Comparison of ENCODE assay signal across 6 cellular contexts in the genomic region with DNA sequence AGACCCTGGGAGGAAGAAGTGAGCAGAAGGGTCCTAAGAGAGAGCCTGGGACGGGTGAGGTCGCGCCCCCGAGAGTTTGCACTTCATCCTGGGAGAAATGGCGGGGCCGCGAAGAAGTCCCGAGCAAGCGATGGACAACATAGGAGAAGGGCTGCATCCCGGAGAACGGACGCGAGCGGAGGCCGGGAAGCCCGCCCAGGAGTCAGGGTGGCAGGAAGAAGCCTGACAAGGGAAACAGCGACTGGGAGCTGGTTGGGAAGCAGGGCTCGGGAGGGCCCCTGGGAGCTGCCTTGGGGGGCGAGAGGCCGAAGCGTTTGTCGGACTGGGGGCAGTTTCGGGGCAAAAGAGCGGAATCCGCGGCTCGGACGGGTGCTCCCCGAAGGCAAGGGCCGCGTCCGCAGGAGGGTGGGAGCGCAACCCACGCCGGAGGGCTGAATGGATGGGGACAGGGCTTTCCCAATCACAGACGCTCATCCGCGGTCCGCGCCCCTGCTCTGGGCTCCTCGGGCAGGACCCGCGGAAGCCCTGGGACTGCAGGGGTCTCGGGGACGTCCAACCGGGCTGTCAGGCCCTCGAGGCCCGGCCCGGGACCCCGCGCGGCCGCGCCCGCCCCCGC. TPM values are rescaled to one million over a fixed set of nuclear protein-coding genes. Genes with fewer than 3 reads are reported as not detected.
A peak's percentile ranks its signal among the peaks of the same experiment; 100 is the strongest.
DNase-seq lines count a peak whose midpoint lies in the region; ATAC-seq, FAIRE-seq and TF ChIP-seq lines count a peak whose summit lies in the region.

No MANE protein-coding gene starts in this region.

- no peak for TF ChIP-seq POLR2A in esophagus muscularis mucosa (IDR thresholded peaks at IDR 0.05; ENCODE audit: low read depth)
- TF ChIP-seq POLR2A in spleen (IDR thresholded peaks at IDR 0.05) = no peak

- H3K9me3 ChIP-seq in KOPT-K1 (ENCODE audit: insufficient read depth, low read length, poor library complexity, severe bottlenecking) (no peaks in the 10 kb centered on the region), esophagus muscularis mucosa (no peaks in the 10 kb centered on the region), spleen (no peaks in the 10 kb centered on the region)

- TF ChIP-seq EP300 in esophagus muscularis mucosa (IDR thresholded peaks at IDR 0.05) = no peak

- H3K36me3 ChIP-seq in KOPT-K1 (ENCODE audit: insufficient read depth, low read length) (no peaks in the 10 kb centered on the region; the same call in 1 of the 2 replicates), esophagus muscularis mucosa (peaks cover 0 to 16% (median 10%) of the 10 kb centered on the region in 4 donors), spleen (peaks cover 0 to 14% (median 10%) of the 10 kb centered on the region in 6 donors)

- TF ChIP-seq CTCF in esophagus muscularis mucosa (IDR thresholded peaks at IDR 0.05) (no peak), spleen (IDR thresholded peaks at IDR 0.05 in 8 of 11, conservative IDR thresholded peaks at IDR 0.05 in 3 of 11) (no peak)

- ATAC-seq in GM18502 (IDR thresholded peaks at IDR 0.05; ENCODE audit: poor library complexity, unreplicated experiment) (peak; percentile 17), GM21786 (IDR thresholded peaks at IDR 0.05; ENCODE audit: unreplicated experiment) (no peak)

- H3K27ac ChIP-seq in KOPT-K1 (ENCODE audit: low read depth, low read length, poor library complexity, severe bottlenecking) (peak overlapping the region; percentile 59), esophagus muscularis mucosa (replicated peaks in 1 of 4) (peak overlapping the region; percentile 75 to 91 (median 86)), spleen (peak overlapping the region; percentile 79 to 95 (median 93))

- intact Hi-C loops in esophagus muscularis mucosa (cut with DNase I) (no loop called here), spleen (cut with DNase I; ENCODE audit: low total_unique reads) (no loop called here)

- H3K4me1 ChIP-seq in esophagus muscularis mucosa (peaks cover 40 to 57% (median 51%) of the 10 kb centered on the region in 4 donors), spleen (peaks cover 33 to 71% (median 58%) of the 10 kb centered on the region in 6 donors)

- no peaks in the 10 kb centered on the region for H3K27me3 ChIP-seq in esophagus muscularis mucosa
- H3K27me3 ChIP-seq in spleen (replicated peaks in 1 of 7) = no peaks in the 10 kb centered on the region

- no peak for FAIRE-seq in HTR-8/SVneo (lab: Jason Lieb, UNC)

- whole genome bisulfite sequencing in esophagus muscularis mucosa = under 1% methylated on average over 26 of the region's 56 CpGs
- 0 to 1% (median 1%) methylated on average over 22 to 56 of the region's 56 CpGs for WGBS in spleen, 5 donors

- peak overlapping the region; percentile 65 to 88 (median 72) for H3K4me3 ChIP-seq in esophagus muscularis mucosa
- peak overlapping the region; percentile 68 to 96 (median 88) for H3K4me3 ChIP-seq in spleen

- DNase-seq in esophagus muscularis mucosa (ENCODE audit: extremely low spot score) = no peak
- DNase-seq in spleen = peak; percentile 90
- no peak for DNase-seq in HTR-8/SVneo (ENCODE audit: insufficient read length, low spot score)

RNA-seq across cellular contexts. Expression of a gene that starts 0.5 kb away (rescaled TPM):
- total RNA-seq in esophagus muscularis mucosa = 100 to 1,000 TPM in 2 of 4 donors, 10 to 100 TPM in 2; 89.7 to 125 (median 102) TPM
- total RNA-seq in spleen = 100 to 1,000 TPM in 2 of 7 donors, 10 to 100 TPM in 5; 73.4 to 104 (median 83.0) TPM
- polyA plus RNA-seq in spleen = 100 to 1,000 TPM in 1 of 3 donors, 10 to 100 TPM in 2; 80.4 to 107 (median 88.1) TPM

RNA-seq across cellular contexts. Expression of a gene that starts 20.4 kb away (rescaled TPM):
- total RNA-seq in esophagus muscularis mucosa = 1 to 10 TPM; 3.8 to 5.6 (median 4.4) TPM
- 10 to 100 TPM in 2 of 7 donors, 1 to 10 TPM in 5; 6.4 to 11.0 (median 8.3) TPM for total RNA-seq in spleen
- 1 to 10 TPM; 3.2 to 9.4 (median 4.0) TPM for polyA plus RNA-seq in spleen

RNA-seq across cellular contexts. Expression of a gene that starts 20.4 kb away (rescaled TPM):
- total RNA-seq in esophagus muscularis mucosa (10 to 100 TPM; 26.6 to 76.5 (median 59.3) TPM), spleen (10 to 100 TPM; 45.4 to 92.2 (median 53.6) TPM)
- polyA plus RNA-seq in spleen = 10 to 100 TPM; 13.0 to 29.9 (median 17.9) TPM

RNA-seq across cellular contexts. Expression of a gene that starts 21.4 kb away (rescaled TPM):
- total RNA-seq in esophagus muscularis mucosa (10 to 100 TPM in 1 of 4 donors, 1 to 10 TPM in 3; 2.5 to 10.8 (median 8.5) TPM), spleen (10 to 100 TPM; 12.9 to 39.0 (median 29.5) TPM)
- polyA plus RNA-seq in spleen = 10 to 100 TPM in 1 of 3 donors, 1 to 10 TPM in 2; 7.1 to 19.5 (median 8.1) TPM

RNA-seq across cellular contexts. Expression of a gene that starts 36.5 kb away (rescaled TPM):
- 10 to 100 TPM; 16.2 to 36.0 (median 26.1) TPM for total RNA-seq in esophagus muscularis mucosa
- total RNA-seq in spleen = 10 to 100 TPM; 35.7 to 88.1 (median 59.2) TPM
- polyA plus RNA-seq in spleen = 10 to 100 TPM; 13.4 to 52.3 (median 27.4) TPM
